In the genomic region with DNA sequence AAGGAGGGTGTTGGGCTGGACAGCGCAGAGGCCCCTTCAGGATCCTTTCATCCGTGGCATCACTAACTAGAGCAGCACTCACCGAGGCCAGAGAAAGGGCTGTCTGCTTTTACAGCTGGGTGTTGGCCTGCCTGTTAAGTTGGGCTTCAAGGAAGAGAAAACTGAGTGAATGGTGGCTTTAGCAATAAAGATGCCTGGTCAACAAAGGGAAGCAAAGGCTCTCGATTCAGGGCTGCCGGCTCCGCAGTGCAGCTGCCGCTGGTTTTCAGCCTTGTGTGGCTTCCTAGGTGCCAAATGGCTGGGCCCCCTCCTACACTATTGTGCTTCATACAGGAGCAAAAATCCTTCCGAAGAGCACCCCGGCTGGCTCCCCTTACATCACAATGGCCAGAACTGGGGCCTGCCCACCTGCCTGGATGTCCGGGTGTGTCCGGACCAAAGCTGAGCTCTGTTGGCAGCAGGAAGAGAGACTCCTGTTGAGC, we compare ENCODE assay signal across 12 cellular contexts.
A peak's percentile ranks its signal among the peaks of the same experiment; 100 is the strongest.
DNase-seq lines count a peak whose midpoint lies in the region; ATAC-seq and TF ChIP-seq lines count a peak whose summit lies in the region.
"Had no signal": no experiment of that assay in that cellular context is flagged by ENCODE, and none has a peak within 500 bp of the region (broad histone marks: within the 10 kb centered on the region; RNA-seq: fewer than 3 reads in every experiment).

No MANE protein-coding gene starts in this region.

- TF ChIP-seq RAD21 in HCT116 (IDR thresholded peaks at IDR 0.05; ENCODE audit: low read depth): no peak

- H3K36me3 ChIP-seq in HCT116 (ENCODE audit: control insufficient read depth in 1 of 2, insufficient read depth in 2 of 2, low read length in 2 of 2) (no peaks in the 10 kb centered on the region), neural progenitor cell (no peaks in the 10 kb centered on the region), mammary epithelial cell (ENCODE audit: insufficient read depth, low read length) (no peaks in the 10 kb centered on the region)
- H3K36me3 ChIP-seq: BE2C, HAP-1 had no signal

- H3K27ac ChIP-seq in HCT116 (ENCODE audit: low read depth, low read length): no peak overlapping the region
- H3K27ac ChIP-seq in neural progenitor cell: no peak overlapping the region
- no peak overlapping the region for H3K27ac ChIP-seq in mammary epithelial cell (ENCODE audit: insufficient read depth, low read depth, low read length)
- H3K27ac ChIP-seq: PC-9 had no signal

- CTCF ChIA-PET in HCT116 (lab: Charles Lee) (interaction anchor here (0.8 to 1.8 kb wide), 9 partner anchors 8 to 65 kb away, joined by 3 to 17 read pairs (median 5); no protein-coding TSS in a partner anchor), mammary epithelial cell (lab: Charles Lee; ENCODE audit: low non-redundant PET) (interaction anchor here (0.5 to 1.2 kb wide), 2 partner anchors 13 to 71 kb away, joined by 4 read pairs; no protein-coding TSS in a partner anchor)

- in situ Hi-C loops in mammary epithelial cell (cut with MboI; ENCODE audit: low sequenced_read_pairs in 2 of 2): no loop called here

- no peaks in the 10 kb centered on the region for H3K9me2 ChIP-seq in HCT116 (ENCODE audit: insufficient read depth)

- no peaks in the 10 kb centered on the region for H3K36me3 Mint-ChIP-seq in neural progenitor cell
- no peaks in the 10 kb centered on the region for H3K36me3 Mint-ChIP-seq in T-helper 2 cell treated with Interferon-gamma antibody and Interleukin-4, amounts not matched to agents 5 μg/mL and 100 μg/mL, for 36 hours (ENCODE audit: low read depth)
- H3K36me3 Mint-ChIP-seq: CD4-positive, alpha-beta memory T cell had no signal

- H3K4me2 ChIP-seq in HCT116 (ENCODE audit: low read length) (peak overlapping the region; percentile 36; the same call in 1 of the 2 replicates), neural progenitor cell (peak overlapping the region; percentile 35), mammary epithelial cell (ENCODE audit: insufficient read depth, low read depth, low read length) (no peak overlapping the region)
- H3K4me2 ChIP-seq: PC-9 had no signal

- H3K9me3 ChIP-seq in HCT116 (ENCODE audit: control insufficient read depth in 1 of 2, insufficient read depth in 1 of 2, low read depth in 1 of 2, low read length in 2 of 2) (no peaks in the 10 kb centered on the region), neural progenitor cell (ENCODE audit: low read depth) (no peaks in the 10 kb centered on the region), mammary epithelial cell (replicated peaks; ENCODE audit: insufficient read depth, low read length) (no peaks in the 10 kb centered on the region)
- H3K9me3 ChIP-seq: BE2C, HAP-1 had no signal

- DNase-seq in ELF-1 (ENCODE audit: low read depth, low spot score) (peak; percentile 18), HCT116 (ENCODE audit: low read depth, low spot score) (no peak), cerebellum (ENCODE audit: low spot score) (peak; percentile 18), neural progenitor cell (ENCODE audit: low spot score) (peak; percentile 4), mammary epithelial cell (no peak)
- no peak for DNase-seq in T-helper 2 cell treated with Interferon-gamma antibody and Interleukin-4, amounts not matched to agents 5 μg/mL and 100 μg/mL, for 36 hours (ENCODE audit: low spot score)
- DNase-seq: BE2C; CD4-positive, alpha-beta memory T cell; EL had no signal

- 95% methylated on average over 9 of the region's 11 CpGs for WGBS in mammary epithelial cell (ENCODE audit: low coverage, missing lambda C conversion rate)

- H3K27me3 ChIP-seq in HCT116 (ENCODE audit: insufficient read depth, low read length): 0 out of 2 replicates have a peak, but pooled peaks cover 3% of the 10 kb centered on the region
- peaks cover 35% of the 10 kb centered on the region for H3K27me3 ChIP-seq in neural progenitor cell
- H3K27me3 ChIP-seq in mammary epithelial cell (ENCODE audit: insufficient read depth, low read length): peaks cover 1% of the 10 kb centered on the region
- H3K27me3 ChIP-seq: BE2C had no signal

- no peak for TF ChIP-seq POLR2A in HCT116 (IDR thresholded peaks at IDR 0.05; ENCODE audit: borderline replicate concordance, extremely low read depth, insufficient read depth, insufficient read length)

- H3K27me3 Mint-ChIP-seq in neural progenitor cell (ENCODE audit: insufficient read depth, low read depth): peaks cover 17% of the 10 kb centered on the region
- peaks cover 2% of the 10 kb centered on the region for H3K27me3 Mint-ChIP-seq in T-helper 2 cell treated with Interferon-gamma antibody and Interleukin-4, amounts not matched to agents 5 μg/mL and 100 μg/mL, for 36 hours (ENCODE audit: low read depth)

- RAD21 ChIA-PET in HCT116 (lab: Charles Lee; ENCODE audit: low non-redundant PET in 1 of 2, low total read pairs in 2 of 2, uncharacterized antibody in 2 of 2, unreplicated experiment in 2 of 2): interaction anchor here in 1 of 2 experiments (1.1 to 1.3 kb wide), 2 partner anchors 53 to 65 kb away, joined by 3 to 4 read pairs; no protein-coding TSS in a partner anchor

- no peak overlapping the region for H3K4me3 Mint-ChIP-seq in neural progenitor cell
- H3K4me3 Mint-ChIP-seq in T-helper 2 cell treated with Interferon-gamma antibody and Interleukin-4, amounts not matched to agents 5 μg/mL and 100 μg/mL, for 36 hours: no peak overlapping the region

- H3K9ac ChIP-seq in HCT116 (ENCODE audit: low read length) (no peak overlapping the region), neural progenitor cell (no peak overlapping the region), mammary epithelial cell (ENCODE audit: insufficient read depth, low read length) (no peak overlapping the region)

- no peaks in the 10 kb centered on the region for H3K9me3 Mint-ChIP-seq in neural progenitor cell
- no peaks in the 10 kb centered on the region for H3K9me3 Mint-ChIP-seq in T-helper 2 cell treated with Interferon-gamma antibody and Interleukin-4, amounts not matched to agents 5 μg/mL and 100 μg/mL, for 36 hours

- H3K79me2 ChIP-seq in HCT116 (ENCODE audit: insufficient read depth, low read length) (no peaks in the 10 kb centered on the region), neural progenitor cell (ENCODE audit: low read depth) (no peaks in the 10 kb centered on the region), mammary epithelial cell (ENCODE audit: insufficient read depth, low read length) (no peaks in the 10 kb centered on the region)

- TF ChIP-seq CTCF in HCT116 (IDR thresholded peaks at IDR 0.05 in 2 of 3, conservative IDR thresholded peaks at IDR 0.05 in 1 of 3; ENCODE audit: borderline replicate concordance in 1 of 3, insufficient read depth in 1 of 3, low read depth in 2 of 3, low read length in 2 of 3): no peak
- no peak for TF ChIP-seq CTCF in neural progenitor cell (IDR thresholded peaks at IDR 0.05)
- no peak for TF ChIP-seq CTCF in mammary epithelial cell (conservative IDR thresholded peaks at IDR 0.05 in 1 of 2, IDR thresholded peaks at IDR 0.05 in 1 of 2; ENCODE audit: extremely low read depth in 1 of 2, insufficient read depth in 1 of 2, low read depth in 1 of 2, low read length in 2 of 2)

- H4K20me1 ChIP-seq in HCT116 (ENCODE audit: insufficient read depth): no peaks in the 10 kb centered on the region
- H4K20me1 ChIP-seq in neural progenitor cell (ENCODE audit: low read depth): no peaks in the 10 kb centered on the region
- H4K20me1 ChIP-seq in mammary epithelial cell (ENCODE audit: insufficient read depth, low read length): no peaks in the 10 kb centered on the region

- H2AFZ ChIP-seq in HCT116 (ENCODE audit: low read depth, low read length, poor library complexity, severe bottlenecking) (no peak overlapping the region), neural progenitor cell (replicated peaks) (peak overlapping the region; percentile 95), mammary epithelial cell (ENCODE audit: low read depth, low read length) (no peak overlapping the region)
- H2AFZ ChIP-seq: PC-9 had no signal

- peaks cover 10 to 15% of the 10 kb centered on the region in 2 experiments; a peak in 3 of 4 replicates for H3K4me1 ChIP-seq in HCT116 (ENCODE audit: control insufficient read depth in 1 of 2, insufficient read depth in 2 of 2, low read length in 2 of 2)
- H3K4me1 ChIP-seq in neural progenitor cell: peaks cover 15% of the 10 kb centered on the region
- no peaks in the 10 kb centered on the region for H3K4me1 ChIP-seq in mammary epithelial cell (ENCODE audit: insufficient read depth, low read length)
- H3K4me1 ChIP-seq: BE2C, HAP-1 had no signal

- intact Hi-C loops in HCT116 (cut with micrococcal nuclease): no loop called here
- intact Hi-C loops in mammary epithelial cell (cut with micrococcal nuclease): no loop called here

- dilution Hi-C loops in mammary epithelial cell (cut with HindIII; ENCODE audit: low sequenced_read_pairs): no loop called here

- no peak overlapping the region for H3K27ac Mint-ChIP-seq in neural progenitor cell
- H3K27ac Mint-ChIP-seq in T-helper 2 cell treated with Interferon-gamma antibody and Interleukin-4, amounts not matched to agents 5 μg/mL and 100 μg/mL, for 36 hours: no peak overlapping the region

- POLR2A ChIA-PET in HCT116 (lab: Charles Lee): no interaction called here

- BruUV-seq in HCT116 (replicated peaks; lab: Mats Ljungman, UMichigan) (no TSS peak), mammary epithelial cell (replicated peaks; lab: Mats Ljungman, UMichigan) (no TSS peak)

- H3K4me3 ChIP-seq in HCT116 (replicated peaks in 1 of 2; ENCODE audit: low read depth in 1 of 2, low read length in 2 of 2) (no peak overlapping the region), neural progenitor cell (no peak overlapping the region), mammary epithelial cell (replicated peaks in 1 of 3; ENCODE audit: insufficient read depth in 1 of 3, low read depth in 2 of 3, low read length in 3 of 3) (no peak overlapping the region)
- H3K4me3 ChIP-seq: HAP-1, PC-9 had no signal

- H3K4me1 Mint-ChIP-seq in neural progenitor cell: peaks cover 10% of the 10 kb centered on the region
- H3K4me1 Mint-ChIP-seq in T-helper 2 cell treated with Interferon-gamma antibody and Interleukin-4, amounts not matched to agents 5 μg/mL and 100 μg/mL, for 36 hours (ENCODE audit: low read depth): no peaks in the 10 kb centered on the region
- H3K4me1 Mint-ChIP-seq: CD4-positive, alpha-beta memory T cell had no signal

- no peaks in the 10 kb centered on the region for H3F3A ChIP-seq in neural progenitor cell (ENCODE audit: low read depth)

- ATAC-seq in HCT116 (no peak), GM21619 (IDR thresholded peaks at IDR 0.05; ENCODE audit: unreplicated experiment) (no peak)

TF ChIP-seq in HCT116, 20 proteins besides CTCF, POLR2A, EP300 and RAD21 (continues in another document):
- TF ChIP-seq SRF (IDR thresholded peaks at IDR 0.05; ENCODE audit: low read depth) (no peak), ATF3 (IDR thresholded peaks at IDR 0.05) (no peak), SP1 (IDR thresholded peaks at IDR 0.05; ENCODE audit: low read depth) (no peak), POLR2AphosphoS5 (IDR thresholded peaks at IDR 0.05; ENCODE audit: low read depth, low read length) (no peak), EZH2phosphoT487 (IDR thresholded peaks at IDR 0.05; ENCODE audit: borderline replicate concordance) (no peak), CEBPB (IDR thresholded peaks at IDR 0.05; ENCODE audit: low read depth) (no peak), JUND (IDR thresholded peaks at IDR 0.05) (no peak)

Comparison
In these comparisons a context has a peak if more than half of its experiments do, and no peak if none do; other contexts are left out.
1. DNase-seq: peak in ELF-1 (single experiment), cerebellum (single experiment) and neural progenitor cell (single experiment); none in HCT116 (single experiment), T-helper 2 cell treated with Interferon-gamma antibody and Interleukin-4, amounts not matched to agents 5 μg/mL and 100 μg/mL, for 36 hours (single experiment) and mammary epithelial cell (single experiment).